1 cellular context compared by ENCODE assay signal in genomic region chr15:44770715-44771114, GRCh38. TPM values are rescaled to one million over a fixed set of nuclear protein-coding genes. Genes with fewer than 3 reads are reported as not detected.
"Had no signal": no experiment of that assay in that cellular context is flagged by ENCODE, and none has a peak within 500 bp of the region (broad histone marks: within the 10 kb centered on the region; RNA-seq: fewer than 3 reads in every experiment).

No MANE protein-coding gene starts in this region.

RNA-seq across cellular contexts. Expression of gene PATL2, which starts 59.6 kb away (rescaled TPM):
- total RNA-seq: SJCRH30 had no signal
